In genomic region chr17:32143525-32143865, GRCh38 we compare ENCODE assay signal across 8 cellular contexts. TPM values are rescaled to one million over a fixed set of nuclear protein-coding genes. Genes with fewer than 3 reads are reported as not detected.
DNase-seq lines count a peak whose midpoint lies in the region; ATAC-seq and TF ChIP-seq lines count a peak whose summit lies in the region.

No MANE protein-coding gene starts in this region.

- TF ChIP-seq POLR2A in tibial nerve (IDR thresholded peaks at IDR 0.05) = no peak

- H3K4me3 Mint-ChIP-seq in activated T-cell treated with anti-CD3 and anti-CD28 coated beads, Interleukin-2, amount 50 U/mL, for 24 hours = peak overlapping the region; percentile 98
- H3K4me3 Mint-ChIP-seq in activated naive CD8-positive, alpha-beta T cell treated with anti-CD3 and anti-CD28 coated beads for 36 hours = peak overlapping the region; percentile 99

- no peaks in the 10 kb centered on the region for H3K36me3 ChIP-seq in tibial nerve

- peaks cover 16% of the 10 kb centered on the region for H3K36me3 Mint-ChIP-seq in activated T-cell treated with anti-CD3 and anti-CD28 coated beads, Interleukin-2, amount 50 U/mL, for 24 hours (ENCODE audit: low read depth)
- peaks cover 9% of the 10 kb centered on the region for H3K36me3 Mint-ChIP-seq in activated naive CD8-positive, alpha-beta T cell treated with anti-CD3 and anti-CD28 coated beads for 36 hours

- peaks cover 42% of the 10 kb centered on the region for H3K4me1 Mint-ChIP-seq in activated T-cell treated with anti-CD3 and anti-CD28 coated beads, Interleukin-2, amount 50 U/mL, for 24 hours (ENCODE audit: low read depth)
- H3K4me1 Mint-ChIP-seq in activated naive CD8-positive, alpha-beta T cell treated with anti-CD3 and anti-CD28 coated beads for 36 hours = peaks cover 42% of the 10 kb centered on the region

- peak overlapping the region; percentile 92 for H3K27ac Mint-ChIP-seq in activated T-cell treated with anti-CD3 and anti-CD28 coated beads, Interleukin-2, amount 50 U/mL, for 24 hours
- H3K27ac Mint-ChIP-seq in activated naive CD8-positive, alpha-beta T cell treated with anti-CD3 and anti-CD28 coated beads for 36 hours = no peak overlapping the region

- peak overlapping the region; percentile 73 to 82 (median 81) for H3K4me3 ChIP-seq in tibial nerve

- H3K27ac ChIP-seq in layer of hippocampus (ENCODE audit: low read depth, low read length) = peak overlapping the region; percentile 78
- peak overlapping the region in 1 of 4 donors; percentile 96 for H3K27ac ChIP-seq in tibial nerve

- H3K27me3 ChIP-seq in layer of hippocampus (ENCODE audit: control insufficient read depth, insufficient read depth, low read length) = no peaks in the 10 kb centered on the region
- H3K27me3 ChIP-seq in tibial nerve = no peaks in the 10 kb centered on the region

- no peaks in the 10 kb centered on the region for H3K9me3 Mint-ChIP-seq in activated T-cell treated with anti-CD3 and anti-CD28 coated beads, Interleukin-2, amount 50 U/mL, for 24 hours
- H3K9me3 Mint-ChIP-seq in activated naive CD8-positive, alpha-beta T cell treated with anti-CD3 and anti-CD28 coated beads for 36 hours = no peaks in the 10 kb centered on the region

- no peak for ATAC-seq in HG02852 (IDR thresholded peaks at IDR 0.05; ENCODE audit: unreplicated experiment)

- DNase-seq in activated T-cell treated with anti-CD3 and anti-CD28 coated beads, Interleukin-2, amount 50 U/mL, for 24 hours = no peak
- no peak for DNase-seq in activated T-cell treated with anti-CD3 and anti-CD28 coated beads, Interleukin-2, amount 50 U/mL, for 48 hours
- DNase-seq in activated naive CD8-positive, alpha-beta T cell treated with anti-CD3 and anti-CD28 coated beads for 36 hours = no peak
- DNase-seq in tibial nerve (ENCODE audit: low spot score in 2 of 2) (no peak), 8988T (no peak)
- DNase-seq in effector CD8-positive, alpha-beta T cell (lab: John Stamatoyannopoulos, UW) = no peak

- no peak for TF ChIP-seq EP300 in tibial nerve (IDR thresholded peaks at IDR 0.05)

- WGBS in tibial nerve, 2 donors = 18 to 28% methylated on average over 6 of the region's 6 CpGs

- TF ChIP-seq CTCF in tibial nerve (IDR thresholded peaks at IDR 0.05) = no peak

- no peaks in the 10 kb centered on the region for H3K9me3 ChIP-seq in tibial nerve

- H3K27me3 Mint-ChIP-seq in activated T-cell treated with anti-CD3 and anti-CD28 coated beads, Interleukin-2, amount 50 U/mL, for 24 hours = no peaks in the 10 kb centered on the region
- peaks cover 4% of the 10 kb centered on the region for H3K27me3 Mint-ChIP-seq in activated naive CD8-positive, alpha-beta T cell treated with anti-CD3 and anti-CD28 coated beads for 36 hours

- H3K4me1 ChIP-seq in tibial nerve = peaks cover 0 to 55% (median 16%) of the 10 kb centered on the region in 4 donors

RNA-seq across cellular contexts. Expression of gene RHOT1, which starts 1.2 kb away (rescaled TPM):
- 10 to 100 TPM; 22.8 to 22.9 TPM for total RNA-seq in activated naive CD8-positive, alpha-beta T cell treated with anti-CD3 and anti-CD28 coated beads for 36 hours
- 10 to 100 TPM; 40.2 to 78.0 (median 54.8) TPM for total RNA-seq in tibial nerve
